In the genomic region with DNA sequence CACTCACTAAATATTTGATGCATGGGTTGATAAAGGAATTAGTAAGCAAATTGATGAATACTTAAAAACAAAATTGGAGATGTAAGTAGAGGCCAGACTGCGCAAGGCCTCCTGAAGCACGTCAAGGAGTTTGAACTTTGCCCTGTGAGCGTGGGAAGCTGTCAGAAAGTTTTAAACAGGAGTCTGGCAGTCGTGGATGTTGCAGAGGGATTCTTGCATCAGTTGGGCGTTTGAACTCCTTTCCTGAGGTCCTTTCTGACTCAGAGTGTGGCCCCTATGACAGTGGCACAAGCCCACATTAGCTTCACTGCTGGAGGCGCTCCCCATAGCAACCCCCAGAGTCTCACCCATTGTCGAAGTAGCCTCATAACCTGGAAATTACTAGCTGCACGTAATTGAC, we compare ENCODE assay signal across 32 cellular contexts. TPM values are rescaled to one million over a fixed set of nuclear protein-coding genes. Genes with fewer than 3 reads are reported as not detected.
DNase-seq lines count a peak whose midpoint lies in the region; ATAC-seq and TF ChIP-seq lines count a peak whose summit lies in the region.
"Had no signal": no experiment of that assay in that cellular context is flagged by ENCODE, and none has a peak within 500 bp of the region (broad histone marks: within the 10 kb centered on the region; RNA-seq: fewer than 3 reads in every experiment).

No MANE protein-coding gene starts in this region.

- H3K4me1 ChIP-seq in endodermal cell (ENCODE audit: control insufficient read depth, insufficient read depth, low read length) (no peaks in the 10 kb centered on the region), mesenchymal stem cell (ENCODE audit: control insufficient read depth, insufficient read depth, low read depth, low read length) (no peaks in the 10 kb centered on the region), right cardiac atrium (ENCODE audit: control insufficient read depth, insufficient read depth, low read length) (no peaks in the 10 kb centered on the region)
- H3K4me1 ChIP-seq: foreskin keratinocyte, heart left ventricle, vagina had no signal

- intact Hi-C loops in right cardiac atrium (cut with DNase I) (no loop called here), natural killer cell (cut with micrococcal nuclease) (no loop called here)

- no peak overlapping the region for H2AFZ ChIP-seq in mesenchymal stem cell (ENCODE audit: low read depth, low read length)

- H3K23ac ChIP-seq in mesenchymal stem cell (ENCODE audit: low read length in 2 of 2), result no peak overlapping the region

- ATAC-seq in HG03108 (IDR thresholded peaks at IDR 0.05; ENCODE audit: unreplicated experiment), result no peak
- no peak for ATAC-seq in right cardiac atrium
- ATAC-seq in natural killer cell, result no peak
- ATAC-seq: foreskin keratinocyte, heart left ventricle, T-helper 17 cell had no signal

- no peaks in the 10 kb centered on the region for H3K9me3 ChIP-seq in endodermal cell (ENCODE audit: control insufficient read depth, low read length)
- no peaks in the 10 kb centered on the region for H3K9me3 ChIP-seq in mesenchymal stem cell (ENCODE audit: control insufficient read depth, low read length)
- H3K9me3 ChIP-seq in right cardiac atrium (ENCODE audit: control insufficient read depth, low read length), result no peaks in the 10 kb centered on the region
- H3K9me3 ChIP-seq: heart left ventricle, SK-N-SH, thoracic aorta, vagina had no signal

- WGBS in endodermal cell (ENCODE audit: insufficient coverage in 1 of 2, insufficient read length in 1 of 2), 2 experiments, result 85% methylated on average over 7 to 8 of the region's 8 CpGs
- 30% methylated on average over 6 of the region's 8 CpGs for WGBS in mesenchymal stem cell
- WGBS in right cardiac atrium, result 65% methylated on average over 8 of the region's 8 CpGs

- no peak overlapping the region for H2BK5ac ChIP-seq in mesenchymal stem cell (ENCODE audit: low read depth, low read length, poor library complexity, severe bottlenecking)

- H3K4me3 Mint-ChIP-seq in endodermal cell (no peak overlapping the region), natural killer cell (no peak overlapping the region)
- H3K4me3 Mint-ChIP-seq: activated naive CD8-positive, alpha-beta T cell; CD4-positive, alpha-beta memory T cell; stimulated activated naive CD8-positive, alpha-beta T cell treated with anti-CD3 and anti-CD28 coated beads, Interleukin-15, Interleukin-2, amounts not matched to agents 100 ng/mL and 50 ng/mL, for 24 hours; T-helper 17 cell had no signal

- H3K36me3 Mint-ChIP-seq in endodermal cell (ENCODE audit: low read depth) (no peaks in the 10 kb centered on the region), natural killer cell (no peaks in the 10 kb centered on the region)
- H3K36me3 Mint-ChIP-seq: activated naive CD8-positive, alpha-beta T cell; CD4-positive, alpha-beta memory T cell had no signal

- H2BK120ac ChIP-seq in mesenchymal stem cell (ENCODE audit: low read depth, low read length), result no peak overlapping the region

- no peaks in the 10 kb centered on the region for H3K36me3 ChIP-seq in endodermal cell (ENCODE audit: control insufficient read depth, insufficient read depth, low read length)
- H3K36me3 ChIP-seq in mesenchymal stem cell (ENCODE audit: control insufficient read depth in 1 of 2, insufficient read depth in 2 of 2, low read depth in 1 of 2, low read length in 2 of 2), result no peaks in the 10 kb centered on the region
- H3K36me3 ChIP-seq: heart left ventricle, thoracic aorta, vagina had no signal

- no peak overlapping the region for H2AK5ac ChIP-seq in mesenchymal stem cell (ENCODE audit: low read length, severe bottlenecking)

- no peak overlapping the region for H3K4ac ChIP-seq in mesenchymal stem cell (ENCODE audit: low read depth in 1 of 2, low read length in 2 of 2)

- H2BK15ac ChIP-seq in mesenchymal stem cell (ENCODE audit: low read depth, poor library complexity, severe bottlenecking), result no peak overlapping the region

- H3K9me3 Mint-ChIP-seq in endodermal cell (no peaks in the 10 kb centered on the region), natural killer cell (no peaks in the 10 kb centered on the region)
- H3K9me3 Mint-ChIP-seq: CD4-positive, alpha-beta memory T cell; stimulated activated naive CD8-positive, alpha-beta T cell treated with anti-CD3 and anti-CD28 coated beads, Interleukin-15, Interleukin-2, amounts not matched to agents 100 ng/mL and 50 ng/mL, for 24 hours had no signal

- H4K91ac ChIP-seq in mesenchymal stem cell (ENCODE audit: low read length), result no peak overlapping the region

- H3K27me3 Mint-ChIP-seq in endodermal cell (ENCODE audit: insufficient read depth) (no peaks in the 10 kb centered on the region), natural killer cell (ENCODE audit: low read depth in 2 of 2) (peaks cover 0 to 10% of the 10 kb centered on the region in 2 donors)
- H3K27me3 Mint-ChIP-seq: activated naive CD8-positive, alpha-beta T cell; CD4-positive, alpha-beta memory T cell; T-helper 17 cell had no signal

- no peak overlapping the region for H3K4me2 ChIP-seq in mesenchymal stem cell (ENCODE audit: low read length, poor library complexity, severe bottlenecking)
- H3K4me2 ChIP-seq: SK-N-SH had no signal

- H3K79me1 ChIP-seq in mesenchymal stem cell (replicated peaks; ENCODE audit: low read length, poor library complexity, severe bottlenecking), result no peaks in the 10 kb centered on the region

- no peak overlapping the region for H2BK12ac ChIP-seq in mesenchymal stem cell (ENCODE audit: low read length in 2 of 2)

- no peak overlapping the region for H3K9ac ChIP-seq in endodermal cell (ENCODE audit: extremely low read depth, low read length, poor library complexity, severe bottlenecking)
- no peak overlapping the region for H3K9ac ChIP-seq in mesenchymal stem cell (ENCODE audit: low read length)
- H3K9ac ChIP-seq: SK-N-SH had no signal

- DNase-seq in SIG-M5 treated with dmso at 0.1 percent for 504 hours (lab: John Stamatoyannopoulos, UW; ENCODE audit: unreplicated experiment), result peak; percentile 47
- no peak for DNase-seq in SIG-M5 (lab: John Stamatoyannopoulos, UW)
- no peak for DNase-seq in endodermal cell
- DNase-seq in mesenchymal stem cell, result peak; percentile 92
- DNase-seq in right cardiac atrium, result no peak
- DNase-seq in natural killer cell, result no peak
- DNase-seq in H4 (ENCODE audit: low spot score), result no peak
- DNase-seq: activated CD4-positive, alpha-beta T cell treated with anti-CD3 and anti-CD28 coated beads for 4 hours; activated T-cell treated with anti-CD3 and anti-CD28 coated beads for 4 hours; AML-193; CD4-positive, alpha-beta memory T cell; cerebellar nuclear complex; foreskin keratinocyte; GOT3; heart left ventricle; KG1; MM.1S; NCI-H1436 treated with DMSO at 0.1 percent for 48 hours; SK-N-SH; T-helper 17 cell had no signal

- H3K18ac ChIP-seq in mesenchymal stem cell (ENCODE audit: low read depth in 1 of 2, low read length in 2 of 2), result no peak overlapping the region

- no peak for TF ChIP-seq CTCF in endodermal cell (conservative IDR thresholded peaks at IDR 0.05)
- TF ChIP-seq CTCF in natural killer cell (IDR thresholded peaks at IDR 0.05), result no peak

- H3K27ac Mint-ChIP-seq in endodermal cell, result no peak overlapping the region
- H3K27ac Mint-ChIP-seq in natural killer cell, result no peak overlapping the region
- H3K27ac Mint-ChIP-seq: activated naive CD8-positive, alpha-beta T cell; CD4-positive, alpha-beta memory T cell; stimulated activated naive CD8-positive, alpha-beta T cell treated with anti-CD3 and anti-CD28 coated beads, Interleukin-15, Interleukin-2, amounts not matched to agents 100 ng/mL and 50 ng/mL, for 24 hours; T-helper 17 cell had no signal

- H3K27me3 ChIP-seq in endodermal cell (ENCODE audit: control insufficient read depth, insufficient read depth, low read length, poor library complexity, severe bottlenecking) (no peaks in the 10 kb centered on the region), mesenchymal stem cell (ENCODE audit: control insufficient read depth in 1 of 2, insufficient read depth in 1 of 2, low read length in 2 of 2) (no peaks in the 10 kb centered on the region), right cardiac atrium (ENCODE audit: control insufficient read depth, insufficient read depth) (no peaks in the 10 kb centered on the region)
- H3K27me3 ChIP-seq: heart left ventricle, vagina had no signal

- H3K4me1 Mint-ChIP-seq in endodermal cell (peaks cover 13% of the 10 kb centered on the region), natural killer cell (no peaks in the 10 kb centered on the region)

- no peak overlapping the region for H4K8ac ChIP-seq in mesenchymal stem cell (ENCODE audit: low read length)

- H3K14ac ChIP-seq in mesenchymal stem cell (ENCODE audit: low read length in 2 of 2), result no peak overlapping the region

- H3K27ac ChIP-seq in endodermal cell (ENCODE audit: low read depth, low read length) (peak overlapping the region; percentile 58), mesenchymal stem cell (ENCODE audit: low read length, poor library complexity, severe bottlenecking) (no peak overlapping the region), right cardiac atrium (ENCODE audit: low read length) (no peak overlapping the region)
- H3K27ac ChIP-seq: 22Rv1, foreskin keratinocyte, heart left ventricle, RWPE1, skin epidermis, thoracic aorta, vagina had no signal

- H3K4me3 ChIP-seq in endodermal cell (ENCODE audit: low read length), result no peak overlapping the region
- H3K4me3 ChIP-seq in mesenchymal stem cell (ENCODE audit: insufficient read depth in 1 of 2, low read depth in 1 of 2, low read length in 2 of 2), result no peak overlapping the region
- no peak overlapping the region for H3K4me3 ChIP-seq in right cardiac atrium (ENCODE audit: low read length)
- H3K4me3 ChIP-seq: heart left ventricle, lung, skin epidermis, thoracic aorta, vagina had no signal

RNA-seq across cellular contexts. Expression of a gene that starts 17.9 kb away (rescaled TPM):
- total RNA-seq in endodermal cell (not detected), right cardiac atrium (not detected), natural killer cell (not detected)
- not detected for polyA plus RNA-seq in endodermal cell (2013, experiment 1 of 2)
- polyA plus RNA-seq in endodermal cell (2013, experiment 2 of 2), result not detected
- polyA plus RNA-seq in mesenchymal stem cell (2013, experiment 1 of 2), result not detected
- not detected for polyA plus RNA-seq in mesenchymal stem cell (2013, experiment 2 of 2)
- polyA plus RNA-seq in right cardiac atrium, result not detected
- not detected in 2 replicates for total RNA-seq in H4 (2014; rRNA removed; shearing (Covaris generic))
- total RNA-seq: CD4-positive, alpha-beta memory T cell; endothelial cell of umbilical vein; foreskin keratinocyte; heart left ventricle; HT-29; lung; pulmonary artery endothelial cell; thoracic aorta; vagina had no signal
- polyA plus RNA-seq: endothelial cell of umbilical vein, foreskin keratinocyte, heart left ventricle, SK-N-SH had no signal

RNA-seq across cellular contexts. Expression of a gene that starts 45.7 kb away (rescaled TPM):
- total RNA-seq in endodermal cell (not detected), right cardiac atrium (not detected), natural killer cell (not detected)
- not detected for polyA plus RNA-seq in endodermal cell (2013, experiment 1 of 2)
- polyA plus RNA-seq in endodermal cell (2013, experiment 2 of 2), result not detected
- not detected for polyA plus RNA-seq in mesenchymal stem cell (2013, experiment 1 of 2)
- not detected for polyA plus RNA-seq in mesenchymal stem cell (2013, experiment 2 of 2)
- polyA plus RNA-seq in right cardiac atrium, result not detected
- not detected in 2 replicates for total RNA-seq in H4 (2014; rRNA removed; shearing (Covaris generic))
- total RNA-seq: CD4-positive, alpha-beta memory T cell; endothelial cell of umbilical vein; foreskin keratinocyte; heart left ventricle; HT-29; lung; pulmonary artery endothelial cell; thoracic aorta; vagina had no signal
- polyA plus RNA-seq: endothelial cell of umbilical vein, foreskin keratinocyte, heart left ventricle, lung, SK-N-SH had no signal

Comparison
In these comparisons a context has a peak if more than half of its experiments do, and no peak if none do; other contexts are left out.
1. DNase-seq: peak in SIG-M5 treated with dmso at 0.1 percent for 504 hours (single experiment) and mesenchymal stem cell (single experiment); none in SIG-M5 (single experiment), endodermal cell (single experiment), right cardiac atrium (0 of 3), natural killer cell (single experiment) and H4 (single experiment).